8 cellular contexts compared by ENCODE assay signal in the genomic region with DNA sequence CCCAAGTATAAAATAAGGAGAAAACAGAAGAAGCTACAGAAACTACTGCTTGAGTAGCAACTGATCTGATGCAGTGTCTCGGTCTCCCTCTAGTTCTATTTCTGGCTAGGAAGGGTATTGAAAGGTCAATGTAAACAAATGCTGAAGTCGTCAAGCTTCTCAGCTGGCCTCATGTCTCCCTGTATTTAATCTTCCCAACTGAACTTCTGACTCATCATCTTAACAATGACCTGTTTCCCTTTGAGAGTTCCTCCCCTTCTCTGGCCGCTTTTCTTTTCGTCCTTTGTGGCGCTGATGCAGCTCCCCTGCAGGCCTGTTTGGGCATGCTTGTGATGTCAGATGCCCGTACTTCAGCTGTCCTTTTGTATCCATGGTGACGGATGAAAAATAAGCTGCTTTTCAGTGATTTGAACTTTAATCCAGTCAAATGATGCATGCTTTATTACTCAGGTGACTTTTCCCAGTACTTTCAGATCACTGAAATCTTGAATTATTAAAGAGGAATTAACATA. TPM values are rescaled to one million over a fixed set of nuclear protein-coding genes. Genes with fewer than 3 reads are reported as not detected.
DNase-seq lines count a peak whose midpoint lies in the region; ATAC-seq and TF ChIP-seq lines count a peak whose summit lies in the region.

No MANE protein-coding gene starts in this region.

- no peak overlapping the region for H3K4me3 ChIP-seq in BLaER1 treated with 17β-estradiol and CSF1 and Interleukin-3, amounts not matched to agents 10 nM and 100 nM
- no peak overlapping the region for H3K4me3 ChIP-seq in ovary

- H3K4me1 Mint-ChIP-seq in WTC11 (peaks cover 34% of the 10 kb centered on the region), glutamatergic neuron (ENCODE audit: low read depth, unreplicated experiment) (peaks cover 10% of the 10 kb centered on the region)

- no peaks in the 10 kb centered on the region for H3K9me3 ChIP-seq in BLaER1 treated with 17β-estradiol and CSF1 and Interleukin-3, amounts not matched to agents 10 nM and 100 nM (replicated peaks in 1 of 11)
- H3K9me3 ChIP-seq in ovary: no peaks in the 10 kb centered on the region

- H3K4me3 Mint-ChIP-seq in WTC11 (peak overlapping the region; percentile 35), glutamatergic neuron (ENCODE audit: unreplicated experiment) (peak overlapping the region; percentile 74)

- ATAC-seq in GM19025 (IDR thresholded peaks at IDR 0.05; ENCODE audit: low read depth, unreplicated experiment) (peak; percentile 79), HG03097 (IDR thresholded peaks at IDR 0.05; ENCODE audit: low FRiP score, unreplicated experiment) (peak; percentile 80), WTC11 (peak; percentile 97)

- H3K36me3 Mint-ChIP-seq in WTC11: peaks cover 11% of the 10 kb centered on the region; the same call in 1 of the 2 replicates
- H3K36me3 Mint-ChIP-seq in glutamatergic neuron (ENCODE audit: unreplicated experiment): no peaks in the 10 kb centered on the region

- peaks cover 9 to 36% (median 18%) of the 10 kb centered on the region in 10 experiments for H3K4me1 ChIP-seq in BLaER1 treated with 17β-estradiol and CSF1 and Interleukin-3, amounts not matched to agents 10 nM and 100 nM
- H3K4me1 ChIP-seq in ovary (ENCODE audit: insufficient read depth): peaks cover 2% of the 10 kb centered on the region

- 3 to 4% (median 4%) methylated on average over 7 of the region's 7 CpGs for WGBS in ovary, 3 donors

- H3K27ac Mint-ChIP-seq in WTC11 (peak overlapping the region; percentile 54), glutamatergic neuron (ENCODE audit: unreplicated experiment) (peak overlapping the region; percentile 92)

- peak overlapping the region in 10 of 11 experiments; percentile 53 to 76 (median 59); a peak in 20 of 22 replicates for H3K27ac ChIP-seq in BLaER1 treated with 17β-estradiol and CSF1 and Interleukin-3, amounts not matched to agents 10 nM and 100 nM
- peak overlapping the region in 1 of 2 donors; percentile 55 for H3K27ac ChIP-seq in ovary

- POLR2A ChIA-PET in WTC11 (lab: Charles Lee): interaction anchor here (1.0 to 1.7 kb wide), 3 partner anchors 8 to 86 kb away, joined by 3 to 12 read pairs (median 4); partner anchors contain the start of genes LCA5 and SH3BGRL2

- TF ChIP-seq POLR2A in ovary (IDR thresholded peaks at IDR 0.05): no peak

- no peak for TF ChIP-seq CTCF in WTC11 (IDR thresholded peaks at IDR 0.05)
- peak; percentile 40 for TF ChIP-seq CTCF in glutamatergic neuron (IDR thresholded peaks at IDR 0.05; ENCODE audit: partially characterized antibody, unreplicated experiment)
- peak; percentile 29 to 75 (median 40) for TF ChIP-seq CTCF in ovary (IDR thresholded peaks at IDR 0.05)

- H3K36me3 ChIP-seq in BLaER1 treated with 17β-estradiol and CSF1 and Interleukin-3, amounts not matched to agents 10 nM and 100 nM: no peaks in the 10 kb centered on the region
- no peaks in the 10 kb centered on the region for H3K36me3 ChIP-seq in ovary

- H3K27me3 Mint-ChIP-seq in WTC11 (ENCODE audit: low read depth) (no peaks in the 10 kb centered on the region), glutamatergic neuron (ENCODE audit: unreplicated experiment) (peaks cover 2% of the 10 kb centered on the region)

- peak; percentile 77 for DNase-seq in NCI-H2171 (lab: John Stamatoyannopoulos, UW)
- peak; percentile 78 for DNase-seq in WTC11 (ENCODE audit: low spot score)
- DNase-seq in glutamatergic neuron: peak; percentile 66
- DNase-seq in ovary: peak; percentile 69 to 75 (median 74)
- DNase-seq in KG1 (lab: John Stamatoyannopoulos, UW): no peak

- H3K27me3 ChIP-seq in BLaER1 treated with 17β-estradiol and CSF1 and Interleukin-3, amounts not matched to agents 10 nM and 100 nM: no peaks in the 10 kb centered on the region
- H3K27me3 ChIP-seq in ovary: no peaks in the 10 kb centered on the region

- H3K9me3 Mint-ChIP-seq in WTC11 (no peaks in the 10 kb centered on the region), glutamatergic neuron (ENCODE audit: unreplicated experiment) (peaks cover 2% of the 10 kb centered on the region)

- TF ChIP-seq EP300 in ovary (IDR thresholded peaks at IDR 0.05): no peak

- intact Hi-C loops in ovary (cut with DNase I): no loop called here

- H4K20me1 ChIP-seq in BLaER1 treated with 17β-estradiol and CSF1 and Interleukin-3, amounts not matched to agents 10 nM and 100 nM: no peaks in the 10 kb centered on the region

- CTCF ChIA-PET in WTC11 (lab: Charles Lee): interaction anchor here (0.9 to 2.8 kb wide), 16 partner anchors 8 to 326 kb away, joined by 3 to 8 read pairs (median 4); partner anchors contain the start of genes LCA5 and SH3BGRL2

- peak overlapping the region in 10 of 11 experiments; percentile 32 to 73 (median 59); a peak in 15 of 22 replicates for H3K4me2 ChIP-seq in BLaER1 treated with 17β-estradiol and CSF1 and Interleukin-3, amounts not matched to agents 10 nM and 100 nM

- peak overlapping the region in 2 of 11 experiments; percentile 38 to 46; a peak in 2 of 22 replicates for H3K9ac ChIP-seq in BLaER1 treated with 17β-estradiol and CSF1 and Interleukin-3, amounts not matched to agents 10 nM and 100 nM

TF ChIP-seq in WTC11, 78 proteins besides CTCF, POLR2A, EP300 and RAD21:
- TF ChIP-seq, protein P1, sequence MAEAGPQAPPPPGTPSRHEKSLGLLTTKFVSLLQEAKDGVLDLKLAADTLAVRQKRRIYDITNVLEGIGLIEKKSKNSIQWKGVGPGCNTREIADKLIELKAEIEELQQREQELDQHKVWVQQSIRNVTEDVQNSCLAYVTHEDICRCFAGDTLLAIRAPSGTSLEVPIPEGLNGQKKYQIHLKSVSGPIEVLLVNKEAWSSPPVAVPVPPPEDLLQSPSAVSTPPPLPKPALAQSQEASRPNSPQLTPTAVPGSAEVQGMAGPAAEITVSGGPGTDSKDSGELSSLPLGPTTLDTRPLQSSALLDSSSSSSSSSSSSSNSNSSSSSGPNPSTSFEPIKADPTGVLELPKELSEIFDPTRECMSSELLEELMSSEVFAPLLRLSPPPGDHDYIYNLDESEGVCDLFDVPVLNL (CRISPR knock-in tag; IDR thresholded peaks at IDR 0.05; ENCODE audit: borderline replicate concordance, low read depth): no peak
- TF ChIP-seq ZNF138 (CRISPR knock-in tag; conservative IDR thresholded peaks at IDR 0.05): no peak
- TF ChIP-seq, protein P2, sequence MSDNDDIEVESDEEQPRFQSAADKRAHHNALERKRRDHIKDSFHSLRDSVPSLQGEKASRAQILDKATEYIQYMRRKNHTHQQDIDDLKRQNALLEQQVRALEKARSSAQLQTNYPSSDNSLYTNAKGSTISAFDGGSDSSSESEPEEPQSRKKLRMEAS (CRISPR knock-in tag; IDR thresholded peaks at IDR 0.05): peak; percentile 27; the same call in 1 of the 2 replicates
- TF ChIP-seq FOXP1 (CRISPR knock-in tag; IDR thresholded peaks at IDR 0.05; ENCODE audit: borderline replicate concordance): no peak
- TF ChIP-seq NFE2L1 (CRISPR knock-in tag; IDR thresholded peaks at IDR 0.05): no peak
- no peak for TF ChIP-seq CBFB (CRISPR knock-in tag; IDR thresholded peaks at IDR 0.05; ENCODE audit: low read depth)
- TF ChIP-seq TEAD1 (CRISPR knock-in tag; IDR thresholded peaks at IDR 0.05): peak; percentile 46; the same call in 1 of the 2 replicates
- TF ChIP-seq ZBTB21 (CRISPR knock-in tag; IDR thresholded peaks at IDR 0.05; ENCODE audit: borderline replicate concordance): no peak
- TF ChIP-seq FOXK1 (CRISPR knock-in tag; IDR thresholded peaks at IDR 0.05): peak; percentile 87
- no peak for TF ChIP-seq ELF4 (CRISPR knock-in tag; IDR thresholded peaks at IDR 0.05; ENCODE audit: low read depth)

RNA-seq across cellular contexts. Expression of gene LCA5, which starts 7.8 kb away (rescaled TPM):
- 3.6 to 4.2 TPM (median 3.8 TPM) in 3 replicates for total RNA-seq in WTC11 (2021)
- 5.3 TPM for total RNA-seq in glutamatergic neuron (ENCODE audit: unreplicated experiment)
- total RNA-seq in ovary: 10 to 100 TPM in 2 of 7 donors, 1 to 10 TPM in 5; 8.0 to 11.4 (median 9.4) TPM
- 1 to 10 TPM; 4.9 to 6.8 TPM for polyA plus RNA-seq in ovary
